13 cellular contexts compared by ENCODE assay signal in genomic region chr7:25122373-25122772, GRCh38. TPM values are rescaled to one million over a fixed set of nuclear protein-coding genes. Genes with fewer than 3 reads are reported as not detected.
DNase-seq lines count a peak whose midpoint lies in the region; ATAC-seq and TF ChIP-seq lines count a peak whose summit lies in the region.
"Had no signal": no experiment of that assay in that cellular context is flagged by ENCODE, and none has a peak within 500 bp of the region (broad histone marks: within the 10 kb centered on the region; RNA-seq: fewer than 3 reads in every experiment).

No MANE protein-coding gene starts in this region.

- H3K4me3 Mint-ChIP-seq in Calu3 (ENCODE audit: low read depth, unreplicated experiment), result no peak overlapping the region
- peak overlapping the region in 1 of 10 donors; percentile 0 for H3K4me3 Mint-ChIP-seq in naive thymus-derived CD8-positive, alpha-beta T cell

- DNase-seq in Calu3 (no peak), LHCN-M2 (ENCODE audit: low read depth) (peak; percentile 52), amniotic stem cell (lab: John Stamatoyannopoulos, UW) (peak; percentile 18), SKM-1 treated with dmso at 0.1 percent for 144 hours (lab: John Stamatoyannopoulos, UW; ENCODE audit: unreplicated experiment) (no peak), SKM-1 (lab: John Stamatoyannopoulos, UW; ENCODE audit: unreplicated experiment) (no peak)
- DNase-seq in naive thymus-derived CD8-positive, alpha-beta T cell, result no peak
- no peak for DNase-seq in stimulated activated naive CD4-positive, alpha-beta T cell (lab: John Stamatoyannopoulos, UW)
- DNase-seq: colonic mucosa, mucosa of descending colon, NCI-H2171 treated with DMSO at 0.1 percent for 48 hours had no signal

- H3K4me1 Mint-ChIP-seq in Calu3 (ENCODE audit: low read depth, unreplicated experiment), result peaks cover 11% of the 10 kb centered on the region
- H3K4me1 Mint-ChIP-seq in naive thymus-derived CD8-positive, alpha-beta T cell, result peaks cover 18 to 40% (median 31%) of the 10 kb centered on the region in 4 donors

- peak overlapping the region; percentile 65 for H3K27ac Mint-ChIP-seq in Calu3 (ENCODE audit: unreplicated experiment)
- H3K27ac Mint-ChIP-seq in naive thymus-derived CD8-positive, alpha-beta T cell, result peak overlapping the region in 8 of 10 donors; percentile 1 to 86 (median 34)

- no peak for ATAC-seq in naive thymus-derived CD8-positive, alpha-beta T cell
- no peak for ATAC-seq in GM21447 (IDR thresholded peaks at IDR 0.05; ENCODE audit: unreplicated experiment)
- ATAC-seq: mucosa of descending colon, Panc1, sciatic nerve had no signal

- no TSS peak for BruUV-seq in Calu3 (replicated peaks; lab: Mats Ljungman, UMichigan)

- POLR2A ChIA-PET in naive thymus-derived CD8-positive, alpha-beta T cell (lab: Charles Lee), result no interaction called here

- intact Hi-C loops in Calu3 (cut with micrococcal nuclease; ENCODE audit: unreplicated experiment), result no loop called here

- peaks cover 80% of the 10 kb centered on the region for H3K36me3 Mint-ChIP-seq in Calu3 (ENCODE audit: insufficient read depth, unreplicated experiment)
- peaks cover 0 to 54% (median 8%) of the 10 kb centered on the region in 3 donors for H3K36me3 Mint-ChIP-seq in naive thymus-derived CD8-positive, alpha-beta T cell

- no peak for TF ChIP-seq CTCF in Calu3 (IDR thresholded peaks at IDR 0.05; ENCODE audit: unreplicated experiment)

- H3K27me3 Mint-ChIP-seq in Calu3 (ENCODE audit: unreplicated experiment), result peaks cover 5% of the 10 kb centered on the region
- peaks cover 0 to 4% (median 0%) of the 10 kb centered on the region in 5 donors for H3K27me3 Mint-ChIP-seq in naive thymus-derived CD8-positive, alpha-beta T cell

- no peaks in the 10 kb centered on the region for H3K9me3 Mint-ChIP-seq in Calu3 (ENCODE audit: low read depth, unreplicated experiment)
- H3K9me3 Mint-ChIP-seq in naive thymus-derived CD8-positive, alpha-beta T cell, result no peaks in the 10 kb centered on the region

- CTCF ChIA-PET in Calu3 (lab: Charles Lee), result no interaction called here

RNA-seq across cellular contexts. Expression of gene CYCS, which starts 2.7 kb away (rescaled TPM):
- 258 and 276 TPM in 2 replicates for total RNA-seq in Calu3 (2022)
- 115 and 119 TPM in 2 replicates for total RNA-seq in LHCN-M2 (2014; rRNA removed)
- 82.0 TPM for polyA plus RNA-seq in LHCN-M2 (2012)
- total RNA-seq in naive thymus-derived CD8-positive, alpha-beta T cell, result 10 to 100 TPM; 56.1 to 58.0 TPM
- polyA plus RNA-seq in naive thymus-derived CD8-positive, alpha-beta T cell, result 100 to 1,000 TPM in 2 of 3 donors, 10 to 100 TPM in 1; 95.4 to 121 (median 101) TPM

Comparison
In these comparisons a context has a peak if more than half of its experiments do, and no peak if none do; other contexts are left out.
1. DNase-seq: peak in LHCN-M2 (single experiment) and amniotic stem cell (single experiment); none in Calu3 (single experiment), naive thymus-derived CD8-positive, alpha-beta T cell (0 of 10), SKM-1 treated with dmso at 0.1 percent for 144 hours (single experiment), SKM-1 (single experiment) and stimulated activated naive CD4-positive, alpha-beta T cell (0 of 6).